Comparison of ENCODE assay signal across 8 cellular contexts in the genomic region with DNA sequence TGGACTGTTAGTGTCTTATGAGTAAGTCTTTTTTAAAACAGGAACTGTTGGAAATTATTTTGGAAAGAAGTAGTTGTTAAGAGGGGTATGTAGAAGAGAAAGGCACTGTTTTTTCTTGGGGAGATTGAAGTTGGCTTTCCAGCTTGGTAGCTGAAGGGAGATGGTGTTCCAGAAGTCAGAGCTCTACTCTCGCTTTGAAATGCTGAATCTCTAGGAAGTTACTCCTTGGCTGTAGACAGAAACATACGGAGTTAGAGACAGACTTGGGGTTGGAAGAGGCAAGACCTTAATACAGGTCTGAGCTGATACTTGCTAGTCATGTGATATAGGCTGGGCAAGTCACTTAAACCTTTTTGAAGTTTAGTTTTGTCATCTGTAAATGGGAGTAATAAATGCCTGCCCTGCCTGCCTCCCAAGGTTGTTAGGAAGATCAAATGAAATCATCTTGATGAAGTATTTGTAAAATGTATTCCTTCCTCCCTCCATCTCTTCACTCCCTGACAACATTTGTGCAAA. TPM values are rescaled to one million over a fixed set of nuclear protein-coding genes. Genes with fewer than 3 reads are reported as not detected.
A peak's percentile ranks its signal among the peaks of the same experiment; 100 is the strongest.
DNase-seq lines count a peak whose midpoint lies in the region; TF ChIP-seq lines count a peak whose summit lies in the region.

No MANE protein-coding gene starts in this region.

- TF ChIP-seq CTCF in AG10803 (conservative IDR thresholded peaks at IDR 0.05; ENCODE audit: low read length), result no peak
- no peak for TF ChIP-seq CTCF in Loucy (conservative IDR thresholded peaks at IDR 0.05; ENCODE audit: low read length)
- TF ChIP-seq CTCF in chondrocyte (IDR thresholded peaks at IDR 0.05), result no peak
- no peak for TF ChIP-seq CTCF in nephron (IDR thresholded peaks at IDR 0.05; ENCODE audit: unreplicated experiment in 3 of 3)
- no peak for TF ChIP-seq CTCF in testis (IDR thresholded peaks at IDR 0.05)

- no peaks in the 10 kb centered on the region for H3K27me3 ChIP-seq in Loucy (ENCODE audit: insufficient read depth, low read length, poor library complexity, severe bottlenecking)
- H3K27me3 ChIP-seq in testis, result no peaks in the 10 kb centered on the region

- H2AFZ ChIP-seq in Loucy (ENCODE audit: low read length), result peak overlapping the region; percentile 11; the same call in 1 of the 2 replicates

- H3K36me3 Mint-ChIP-seq in chondrocyte (ENCODE audit: low read depth) (peaks cover 2% of the 10 kb centered on the region), nephron (ENCODE audit: low read depth) (peaks cover 5% of the 10 kb centered on the region)

- H3K4me3 ChIP-seq in AG10803 (ENCODE audit: low read length), result peak overlapping the region; percentile 45
- H3K4me3 ChIP-seq in Loucy (ENCODE audit: low read length, poor library complexity, severe bottlenecking), result peak overlapping the region; percentile 79
- H3K4me3 ChIP-seq in testis, result no peak overlapping the region

- H3K9me2 ChIP-seq in Loucy (replicated peaks; ENCODE audit: low read depth, low read length), result no peaks in the 10 kb centered on the region

- H3K4me3 Mint-ChIP-seq in chondrocyte (ENCODE audit: unreplicated experiment) (peak overlapping the region; percentile 99), nephron (peak overlapping the region; percentile 46 to 53 (median 47))

- peaks cover 6% of the 10 kb centered on the region for H4K20me1 ChIP-seq in Loucy (ENCODE audit: insufficient read depth, low read length, poor library complexity, severe bottlenecking)

- intact Hi-C loops in testis (cut with DNase I; ENCODE audit: low total_unique reads), result no loop called here

- peak overlapping the region in 1 of 2 donors; percentile 11 for H3K27ac ChIP-seq in testis

- H3K36me3 ChIP-seq in Loucy (ENCODE audit: insufficient read depth, low read length), result no peaks in the 10 kb centered on the region
- no peaks in the 10 kb centered on the region for H3K36me3 ChIP-seq in testis (ENCODE audit: low read depth, missing control alignments)

- H3K79me2 ChIP-seq in Loucy (ENCODE audit: insufficient read depth, low read length), result peaks cover 74% of the 10 kb centered on the region

- no peak for TF ChIP-seq POLR2A in testis (IDR thresholded peaks at IDR 0.05)

- H3K9me3 ChIP-seq in Loucy (ENCODE audit: insufficient read depth, low read depth, low read length) (no peaks in the 10 kb centered on the region), testis (no peaks in the 10 kb centered on the region)

- H3K9ac ChIP-seq in Loucy (ENCODE audit: low read depth, low read length, poor library complexity, severe bottlenecking), result peak overlapping the region; percentile 82

- 52 to 57% methylated on average over 2 of the region's 2 CpGs for WGBS in testis, 2 donors

- no peaks in the 10 kb centered on the region for H3K27me3 Mint-ChIP-seq in chondrocyte (ENCODE audit: low read depth)
- peaks cover 6% of the 10 kb centered on the region for H3K27me3 Mint-ChIP-seq in nephron (ENCODE audit: low read depth)

- no peak for DNase-seq in AG10803 (ENCODE audit: low read depth)
- no peak for DNase-seq in chondrocyte (ENCODE audit: low spot score)
- DNase-seq in RPMI8226, result no peak
- DNase-seq in activated CD4-positive, alpha-beta T cell treated with anti-CD3 and anti-CD28 coated beads, Interleukin-2, amount 50 U/mL, for 4 hours, result no peak
- DNase-seq in testis, result no peak
- DNase-seq in NCI-H82 treated with DMSO at 0.1 percent for 48 hours (lab: John Stamatoyannopoulos, UW; ENCODE audit: unreplicated experiment), result no peak

- H3K4me1 Mint-ChIP-seq in chondrocyte (ENCODE audit: low read depth) (peaks cover 37% of the 10 kb centered on the region), nephron (peaks cover 36% of the 10 kb centered on the region)

- H3K9me3 Mint-ChIP-seq in chondrocyte (ENCODE audit: low read depth) (no peaks in the 10 kb centered on the region), nephron (no peaks in the 10 kb centered on the region)

- peak overlapping the region; percentile 98 for H3K4me2 ChIP-seq in Loucy (ENCODE audit: low read depth, low read length, poor library complexity, severe bottlenecking)

- H3K27ac Mint-ChIP-seq in chondrocyte (ENCODE audit: unreplicated experiment), result peak overlapping the region; percentile 97
- peak overlapping the region in 2 of 3 experiments; percentile 6 to 31 for H3K27ac Mint-ChIP-seq in nephron

- peaks cover 40% of the 10 kb centered on the region for H3K4me1 ChIP-seq in Loucy (ENCODE audit: insufficient read depth, low read length, poor library complexity, severe bottlenecking)
- H3K4me1 ChIP-seq in testis, result peaks cover 10% of the 10 kb centered on the region

- H3F3A ChIP-seq in Loucy (ENCODE audit: low read depth), result peaks cover 5% of the 10 kb centered on the region; the same call in 1 of the 2 replicates

RNA-seq across cellular contexts. Expression of gene PXK, which starts 2.8 kb away (rescaled TPM):
- 30.2 to 32.0 TPM (median 31.4 TPM) in 3 replicates for total RNA-seq in chondrocyte
- total RNA-seq in testis, result 10 to 100 TPM; 29.3 to 31.3 TPM
- polyA plus RNA-seq in testis (ENCODE audit: insufficient read depth, low read depth, low replicate concordance), result 28.8 TPM

RNA-seq across cellular contexts. Expression of gene HTD2, which starts 29.2 kb away (rescaled TPM):
- 5.0 to 10.9 TPM (median 7.2 TPM) in 3 replicates for total RNA-seq in chondrocyte
- total RNA-seq in testis, result 10 to 100 TPM; 14.6 to 15.1 TPM
- polyA plus RNA-seq in testis (ENCODE audit: insufficient read depth, low read depth, low replicate concordance), result 16.4 TPM

RNA-seq across cellular contexts. Expression of gene RPP14, which starts 29.4 kb away (rescaled TPM):
- 11.2 to 16.0 TPM (median 14.2 TPM) in 3 replicates for total RNA-seq in chondrocyte
- total RNA-seq in testis, result 10 to 100 TPM; 13.8 to 17.0 TPM
- polyA plus RNA-seq in testis (ENCODE audit: insufficient read depth, low read depth, low replicate concordance), result 18.4 TPM

Comparison
In these comparisons a context has a peak if more than half of its experiments do, and no peak if none do; other contexts are left out.
1. H3K4me3 ChIP-seq: peak in AG10803 (single experiment) and Loucy (single experiment); none in testis (0 of 2).